4 cellular contexts compared by ENCODE assay signal in the genomic region with DNA sequence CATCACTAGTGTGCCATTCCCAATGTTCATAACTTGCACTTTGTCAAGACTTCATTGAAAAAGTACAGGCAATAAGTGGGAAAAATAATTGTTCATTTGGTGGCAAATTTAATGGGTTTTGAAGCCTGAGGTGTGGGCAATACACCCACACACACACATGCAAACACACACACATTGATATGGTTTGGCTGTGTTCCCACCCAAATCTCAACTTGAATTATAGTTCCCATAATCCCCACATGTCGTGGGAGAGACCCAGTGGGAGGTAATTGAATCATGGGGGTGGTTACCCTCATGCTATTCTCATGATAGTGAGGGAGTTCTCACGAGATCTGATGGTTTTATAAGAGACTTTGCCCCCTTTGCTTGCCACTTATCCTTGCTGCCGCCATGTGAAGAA. TPM values are rescaled to one million over a fixed set of nuclear protein-coding genes. Genes with fewer than 3 reads are reported as not detected.
DNase-seq lines count a peak whose midpoint lies in the region; ATAC-seq and TF ChIP-seq lines count a peak whose summit lies in the region.
"Not testable (repeated sequence)": the region's sequence is repeated elsewhere in the genome, so short reads cannot be mapped to it uniquely, and the experiment has no call there.
"Had no signal": no experiment of that assay in that cellular context is flagged by ENCODE, and none has a peak within 500 bp of the region (broad histone marks: within the 10 kb centered on the region; RNA-seq: fewer than 3 reads in every experiment).

No MANE protein-coding gene starts in this region.

- not testable (repeated sequence) for ATAC-seq in GM23338

- CTCF ChIA-PET in HEK293 (lab: Yijun Ruan, JAX): not testable (repeated sequence)

- not testable (repeated sequence) for H3K9me3 ChIP-seq in HEK293 (ENCODE audit: control insufficient read depth, insufficient read depth, low read depth, low read length)

- H3K4me1 ChIP-seq in GM23338 (ENCODE audit: insufficient read depth): peaks cover 14% of the 10 kb centered on the region
- not testable (repeated sequence) for H3K4me1 ChIP-seq in HEK293 (ENCODE audit: control insufficient read depth, insufficient read depth, low read length)

- not testable (repeated sequence) for H3K4me3 ChIP-seq in GM23338; HEK293 (ENCODE audit: low read depth, low read length)

- H3K9me3 Mint-ChIP-seq in GM23338; glutamatergic neuron (ENCODE audit: unreplicated experiment): not testable (repeated sequence)

- not testable (repeated sequence) for H3K4me2 ChIP-seq in GM23338

- H3F3A ChIP-seq in GM23338 (replicated peaks; ENCODE audit: low read depth): not testable (repeated sequence)

- not testable (repeated sequence) for H3K27ac Mint-ChIP-seq in GM23338
- H3K27ac Mint-ChIP-seq in glutamatergic neuron (ENCODE audit: unreplicated experiment): peak overlapping the region; percentile 94

- not testable (repeated sequence) for H3K4me3 Mint-ChIP-seq in GM23338
- peak overlapping the region; percentile 53 for H3K4me3 Mint-ChIP-seq in glutamatergic neuron (ENCODE audit: unreplicated experiment)

- 0 out of 2 replicates have a peak overlapping the region, but pooled peaks have one; percentile 18 for H2AFZ ChIP-seq in GM23338

- not testable (repeated sequence) for H3K4me1 Mint-ChIP-seq in GM23338
- peaks cover 49% of the 10 kb centered on the region for H3K4me1 Mint-ChIP-seq in glutamatergic neuron (ENCODE audit: low read depth, unreplicated experiment)

- not testable (repeated sequence) for H3K27me3 Mint-ChIP-seq in GM23338 (ENCODE audit: insufficient read depth, low read depth, poor library complexity); glutamatergic neuron (ENCODE audit: unreplicated experiment)

- not testable (repeated sequence) for H3K9me2 ChIP-seq in GM23338 (ENCODE audit: insufficient read depth)

- TF ChIP-seq CTCF in GM23338 (conservative IDR thresholded peaks at IDR 0.05; ENCODE audit: low read depth in 2 of 2); HEK293 (tag by site-specific recombination; IDR thresholded peaks at IDR 0.05); glutamatergic neuron (IDR thresholded peaks at IDR 0.05; ENCODE audit: partially characterized antibody, unreplicated experiment): not testable (repeated sequence)

- not testable (repeated sequence) for H3K79me2 ChIP-seq in GM23338 (replicated peaks; ENCODE audit: insufficient read depth)

- H4K20me1 ChIP-seq in GM23338 (replicated peaks; ENCODE audit: insufficient read depth): not testable (repeated sequence)

- H3K27me3 ChIP-seq in GM23338 (ENCODE audit: insufficient read depth): not testable (repeated sequence)

- H3K27ac ChIP-seq in GM23338 (ENCODE audit: low read depth); HEK293 (ENCODE audit: extremely low read depth, low read depth, low read length): not testable (repeated sequence)

- POLR2A ChIA-PET in HEK293 (lab: Yijun Ruan, JAX): not testable (repeated sequence)

- DNase-seq in GM23338 (ENCODE audit: low spot score); glutamatergic neuron: not testable (repeated sequence)

- H3K36me3 Mint-ChIP-seq in GM23338 (ENCODE audit: low read depth); glutamatergic neuron (ENCODE audit: unreplicated experiment): not testable (repeated sequence)

- not testable (repeated sequence) for H3K36me3 ChIP-seq in GM23338 (ENCODE audit: insufficient read depth); HEK293 (ENCODE audit: control insufficient read depth in 2 of 2, insufficient read depth in 1 of 2, low read length in 2 of 2)

TF ChIP-seq in HEK293, 187 proteins besides CTCF, POLR2A, EP300 and RAD21:
- TF ChIP-seq ZFHX2 (tag by site-specific recombination; conservative IDR thresholded peaks at IDR 0.05) (peak; percentile 99), EGR2 (tag by site-specific recombination; IDR thresholded peaks at IDR 0.05; ENCODE audit: low read depth) (peak; percentile 95)

RNA-seq across cellular contexts. Expression of gene VAV3, which starts 39.9 kb away (rescaled TPM):
- total RNA-seq in GM23338 (2014; rRNA removed; shearing (Covaris generic)): 11.3 and 11.4 TPM in 2 replicates
- polyA plus RNA-seq in GM23338 (2016; fragmentation: Nextera tagmentation; extraction: Ambion mirVana): 3.0 and 3.4 TPM in 2 replicates
- total RNA-seq in glutamatergic neuron (ENCODE audit: unreplicated experiment): 25.8 TPM
- polyA plus RNA-seq: BJ had no signal
